16 cellular contexts compared by ENCODE assay signal in the genomic region with DNA sequence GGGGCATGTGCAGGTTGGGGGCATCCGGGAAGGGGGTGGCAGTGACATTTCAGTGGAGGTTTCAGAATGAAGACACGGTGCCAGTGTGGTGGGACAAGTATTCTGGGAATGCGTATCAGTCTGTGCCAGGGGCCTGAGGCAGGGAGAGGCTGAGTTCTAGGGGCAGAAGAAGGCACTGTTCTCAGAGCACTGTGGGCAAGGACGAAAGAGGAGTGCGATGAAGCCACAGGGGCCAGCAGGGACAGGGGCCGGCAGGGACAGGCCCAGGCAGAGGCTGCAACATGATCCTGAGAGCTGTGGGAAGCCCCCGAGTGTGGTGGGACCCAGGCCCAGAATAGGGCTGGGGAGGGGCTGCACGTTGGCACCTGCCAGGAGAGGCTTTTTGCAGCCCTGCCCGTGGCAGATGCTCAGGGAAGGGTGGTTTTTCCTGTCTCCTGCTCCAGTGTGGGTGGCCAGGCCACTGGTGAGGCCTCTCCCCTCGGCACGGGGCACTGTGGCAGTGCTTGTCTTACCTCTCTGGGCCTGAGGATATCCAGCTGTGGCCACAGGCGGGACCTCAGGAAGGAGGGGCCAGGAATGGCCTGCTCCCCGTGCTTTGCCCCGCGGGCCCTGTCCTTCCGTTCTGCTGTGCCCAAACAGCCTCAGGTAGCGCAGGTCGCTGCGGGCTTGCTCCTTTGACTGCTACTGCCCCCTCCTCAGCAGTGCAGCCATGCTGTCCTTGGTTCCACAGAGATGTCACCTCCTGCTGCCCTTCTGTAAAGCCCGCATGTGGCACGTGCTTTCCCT. TPM values are rescaled to one million over a fixed set of nuclear protein-coding genes. Genes with fewer than 3 reads are reported as not detected.
DNase-seq lines count a peak whose midpoint lies in the region; ATAC-seq, FAIRE-seq and TF ChIP-seq lines count a peak whose summit lies in the region.
"Had no signal": no experiment of that assay in that cellular context is flagged by ENCODE, and none has a peak within 500 bp of the region (broad histone marks: within the 10 kb centered on the region; RNA-seq: fewer than 3 reads in every experiment).

No MANE protein-coding gene starts in this region.

- no peak overlapping the region for H3K4me3 Mint-ChIP-seq in activated CD8-positive, alpha-beta memory T cell treated with anti-CD3 and anti-CD28 coated beads, Interleukin-2, amount 10 ng/mL, durations not matched to agents 7 days and 5 days
- H3K4me3 Mint-ChIP-seq: activated CD8-positive, alpha-beta T cell treated with anti-CD3 and anti-CD28 coated beads for 36 hours had no signal

- ATAC-seq in activated CD8-positive, alpha-beta memory T cell treated with anti-CD3 and anti-CD28 coated beads, Interleukin-2, amount 10 ng/mL, durations not matched to agents 7 days and 5 days: no peak
- ATAC-seq: activated CD8-positive, alpha-beta T cell treated with anti-CD3 and anti-CD28 coated beads for 36 hours had no signal

- H3K4me1 ChIP-seq in H1 (replicated peaks in 1 of 4; ENCODE audit: control insufficient read depth in 3 of 4, insufficient read depth in 4 of 4, low read length in 3 of 4) (peaks cover 7 to 13% (median 11%) of the 10 kb centered on the region in 4 experiments), tibial nerve (peaks cover 0 to 36% (median 10%) of the 10 kb centered on the region in 4 donors)
- H3K4me1 ChIP-seq: ascending aorta, parathyroid adenoma had no signal

- peaks cover 0 to 6% of the 10 kb centered on the region in 2 experiments; a peak in 2 of 4 replicates for H3K79me2 ChIP-seq in H1 (ENCODE audit: control insufficient read depth in 1 of 2, insufficient read depth in 2 of 2, low read length in 2 of 2)

- peaks cover 11% of the 10 kb centered on the region for H3K36me3 Mint-ChIP-seq in activated CD8-positive, alpha-beta memory T cell treated with anti-CD3 and anti-CD28 coated beads, Interleukin-2, amount 10 ng/mL, durations not matched to agents 7 days and 5 days

- H2BK20ac ChIP-seq in H1 (ENCODE audit: low read length): no peak overlapping the region

- no peak overlapping the region for H3K56ac ChIP-seq in H1 (replicated peaks; ENCODE audit: insufficient read length, low read depth, low read length)

- H3K27me3 ChIP-seq in H1 (replicated peaks in 1 of 4; ENCODE audit: control insufficient read depth in 3 of 4, extremely low read depth in 1 of 4, insufficient read depth in 3 of 4, low read length in 3 of 4) (no peaks in the 10 kb centered on the region), tibial nerve (no peaks in the 10 kb centered on the region)
- H3K27me3 ChIP-seq: ascending aorta had no signal

- H3K9me3 Mint-ChIP-seq in activated CD8-positive, alpha-beta memory T cell treated with anti-CD3 and anti-CD28 coated beads, Interleukin-2, amount 10 ng/mL, durations not matched to agents 7 days and 5 days (ENCODE audit: low read depth): no peaks in the 10 kb centered on the region
- H3K9me3 Mint-ChIP-seq: activated CD8-positive, alpha-beta T cell treated with anti-CD3 and anti-CD28 coated beads for 36 hours had no signal

- FAIRE-seq in H1 (lab: Jason Lieb, UNC): no peak

- no peak overlapping the region for H3K14ac ChIP-seq in H1 (ENCODE audit: insufficient read length)

- H4K91ac ChIP-seq in H1 (replicated peaks; ENCODE audit: insufficient read length, low read length): no peak overlapping the region

- H3K4me3 ChIP-seq in H1 (ENCODE audit: extremely low read depth in 1 of 4, insufficient read depth in 2 of 4, low read depth in 3 of 4, low read length in 4 of 4) (no peak overlapping the region), tibial nerve (no peak overlapping the region)
- H3K4me3 ChIP-seq: ascending aorta, SK-N-MC had no signal

- H2BK5ac ChIP-seq in H1 (ENCODE audit: low read depth, low read length): peak overlapping the region; percentile 73

- no peaks in the 10 kb centered on the region for H3K27me3 Mint-ChIP-seq in activated CD8-positive, alpha-beta memory T cell treated with anti-CD3 and anti-CD28 coated beads, Interleukin-2, amount 10 ng/mL, durations not matched to agents 7 days and 5 days
- H3K27me3 Mint-ChIP-seq: activated CD8-positive, alpha-beta T cell treated with anti-CD3 and anti-CD28 coated beads for 36 hours had no signal

- H3K4me1 Mint-ChIP-seq in activated CD8-positive, alpha-beta memory T cell treated with anti-CD3 and anti-CD28 coated beads, Interleukin-2, amount 10 ng/mL, durations not matched to agents 7 days and 5 days: peaks cover 6% of the 10 kb centered on the region

- no peak overlapping the region for H3K4ac ChIP-seq in H1 (replicated peaks; ENCODE audit: insufficient read length, low read depth, low read length)

- 0 out of 2 replicates have a peak, but pooled peaks cover 2% of the 10 kb centered on the region for H3K23me2 ChIP-seq in H1 (ENCODE audit: low read depth, low read length)

- 0 out of 2 replicates have a peak overlapping the region, but pooled peaks have one; percentile 12 for H2BK15ac ChIP-seq in H1 (ENCODE audit: low read length)

- 76% methylated on average over 21 of the region's 21 CpGs; no CpG with 5 or more reads in 1 of the 2 experiments for WGBS in H1 (ENCODE audit: extremely low coverage in 1 of 2, insufficient coverage in 1 of 2, insufficient read length in 1 of 2, insufficient replicate concordance in 2 of 2, low coverage in 1 of 2, low lambda C conversion rate in 2 of 2, missing lambda C conversion rate in 1 of 2), 2 experiments
- 74 to 75% methylated on average over 19 to 21 of the region's 21 CpGs for WGBS in tibial nerve, 2 donors

- TF ChIP-seq CTCF in H1 (IDR thresholded peaks at IDR 0.05; ENCODE audit: control extremely low read depth in 1 of 3, insufficient read depth in 1 of 3, low read depth in 1 of 3, low read length in 3 of 3) (no peak), tibial nerve (IDR thresholded peaks at IDR 0.05) (no peak)

- H4K5ac ChIP-seq in H1 (ENCODE audit: insufficient read length, low read depth, low read length): no peak overlapping the region

- DNase-seq in activated CD8-positive, alpha-beta memory T cell treated with anti-CD3 and anti-CD28 coated beads, Interleukin-2, amount 10 ng/mL, durations not matched to agents 7 days and 5 days: peak; percentile 34
- DNase-seq in activated CD8-positive, alpha-beta memory T cell treated with anti-CD3 and anti-CD28 coated beads, Interleukin-2, amount 50 U/mL, for 48 hours: no peak
- DNase-seq in H1 (ENCODE audit: low read depth in 1 of 2, low spot score in 2 of 2) (no peak), myocyte (ENCODE audit: low read depth) (peak; percentile 49), tibial nerve (ENCODE audit: low spot score in 2 of 2) (no peak), T-helper 2 cell (no peak), SIG-M5 treated with dmso at 0.1 percent for 504 hours (lab: John Stamatoyannopoulos, UW; ENCODE audit: unreplicated experiment) (no peak), RKO (ENCODE audit: low spot score) (no peak)
- DNase-seq: activated CD8-positive, alpha-beta T cell treated with anti-CD3 and anti-CD28 coated beads for 36 hours; activated effector memory CD4-positive, alpha-beta T cell treated with Interleukin-2 at 50 U/mL for 16 hours; COR-L47; effector CD8-positive, alpha-beta T cell; NCI-H2171 had no signal

- H2AK5ac ChIP-seq in H1 (ENCODE audit: low read depth, low read length): no peak overlapping the region

- H3K27ac Mint-ChIP-seq in activated CD8-positive, alpha-beta memory T cell treated with anti-CD3 and anti-CD28 coated beads, Interleukin-2, amount 10 ng/mL, durations not matched to agents 7 days and 5 days: no peak overlapping the region
- H3K27ac Mint-ChIP-seq: activated CD8-positive, alpha-beta T cell treated with anti-CD3 and anti-CD28 coated beads for 36 hours had no signal

- H3K23ac ChIP-seq in H1 (ENCODE audit: insufficient read length): no peak overlapping the region

- H3K27ac ChIP-seq in H1 (ENCODE audit: low read depth, low read length): no peak overlapping the region
- H3K27ac ChIP-seq in tibial nerve: peak overlapping the region in 3 of 4 donors; percentile 18 to 79 (median 66)
- H3K27ac ChIP-seq: parathyroid adenoma, SK-N-MC had no signal

- H4K20me1 ChIP-seq in H1 (replicated peaks in 1 of 2; ENCODE audit: control insufficient read depth in 1 of 2, insufficient read depth in 2 of 2, low read length in 2 of 2): peaks cover 0 to 2% of the 10 kb centered on the region in 2 experiments

- H3K9ac ChIP-seq in H1 (replicated peaks in 1 of 4; ENCODE audit: extremely low read depth in 1 of 4, low read depth in 3 of 4, low read length in 3 of 4): no peak overlapping the region; a peak in 2 of 7 replicates
- H3K9ac ChIP-seq: parathyroid adenoma had no signal

- POLR2A ChIA-PET in H1 (lab: Charles Lee; ENCODE audit: partially characterized antibody): no interaction called here

- TF ChIP-seq RAD21 in H1 (IDR thresholded peaks at IDR 0.05 in 1 of 2, conservative IDR thresholded peaks at IDR 0.05 in 1 of 2; ENCODE audit: low read depth in 2 of 2, low read length in 2 of 2): no peak

- no peak overlapping the region; the same call in 1 of the 2 replicates for H3K18ac ChIP-seq in H1 (ENCODE audit: extremely low read depth, low read length)

- TF ChIP-seq EP300 in H1 (IDR thresholded peaks at IDR 0.05; ENCODE audit: borderline replicate concordance in 1 of 2, low read depth in 2 of 2, low read length in 2 of 2) (no peak), tibial nerve (IDR thresholded peaks at IDR 0.05) (no peak)

- no peak overlapping the region for H2BK12ac ChIP-seq in H1 (ENCODE audit: low read depth, low read length)

- no peaks in the 10 kb centered on the region for H3K9me3 ChIP-seq in H1 (ENCODE audit: insufficient read depth in 2 of 2, low read depth in 1 of 2, low read length in 1 of 2)
- H3K9me3 ChIP-seq in tibial nerve: no peaks in the 10 kb centered on the region
- H3K9me3 ChIP-seq: ascending aorta had no signal

- CTCF ChIA-PET in activated CD8-positive, alpha-beta memory T cell treated with anti-CD3 and anti-CD28 coated beads, Interleukin-2, amount 10 ng/mL, durations not matched to agents 7 days and 5 days (lab: Charles Lee): no interaction called here
- CTCF ChIA-PET in H1 (lab: Charles Lee; ENCODE audit: partially characterized antibody): interaction anchor here (1.0 to 1.1 kb wide), 3 partner anchors 88 to 212 kb away, joined by 3 to 5 read pairs (median 4); no protein-coding TSS in a partner anchor

- TF ChIP-seq POLR2A in H1 (IDR thresholded peaks at IDR 0.05; ENCODE audit: control extremely low read depth in 1 of 2, low read depth in 2 of 2, low read length in 2 of 2): no peak
- no peak for TF ChIP-seq POLR2A in tibial nerve (IDR thresholded peaks at IDR 0.05)

- H2AFZ ChIP-seq in H1 (ENCODE audit: low read length): no peak overlapping the region
- H2AFZ ChIP-seq: parathyroid adenoma had no signal

- H3K79me1 ChIP-seq in H1 (ENCODE audit: low read depth, low read length): peaks cover 11% of the 10 kb centered on the region

- no peak overlapping the region for H4K8ac ChIP-seq in H1 (ENCODE audit: extremely low read depth, insufficient read depth, low read length)

- H3K36me3 ChIP-seq in H1 (ENCODE audit: control insufficient read depth in 2 of 4, insufficient read depth in 4 of 4, low read length in 3 of 4) (no peaks in the 10 kb centered on the region), tibial nerve (peaks cover 0 to 27% (median 0%) of the 10 kb centered on the region in 3 donors)

- no peak overlapping the region for H2BK120ac ChIP-seq in H1 (replicated peaks; ENCODE audit: low read depth, low read length)

- H3K4me2 ChIP-seq in H1 (ENCODE audit: insufficient read depth in 1 of 2, low read depth in 2 of 2, low read length in 2 of 2): 0 out of 4 replicates have a peak overlapping the region, but pooled peaks of 1 of the 2 experiments have one; percentile 4

RNA-seq across cellular contexts. Expression of gene ENTPD6, which starts 10.0 kb away (rescaled TPM):
- total RNA-seq in activated CD8-positive, alpha-beta memory T cell treated with anti-CD3 and anti-CD28 coated beads, Interleukin-2, amount 10 ng/mL, durations not matched to agents 7 days and 5 days: 10 to 100 TPM; 37.6 to 42.0 TPM
- 43.9 and 47.8 TPM in 2 replicates for total RNA-seq in H1 (2021; fragmentation: NEBNext Ultra II Directional; extraction: Animal tissue kit (Norgen Biotek cat#: 25700))
- polyA plus RNA-seq in H1 (2011; rRNA removed): 57.3 and 70.6 TPM in 2 replicates
- polyA plus RNA-seq in H1 (2011; cell fraction: cytosol; rRNA removed): 61.6 TPM
- polyA plus RNA-seq in H1 (2011; cell fraction: nucleus; rRNA removed): 144 TPM
- polyA plus RNA-seq in H1 (2012, experiment 1 of 2): 30.1 to 46.8 TPM (median 43.0 TPM) in 4 replicates
- polyA plus RNA-seq in H1 (2012, experiment 2 of 2): 40.5 TPM
- 35.9 TPM for polyA plus RNA-seq in H1 (2013, experiment 1 of 2)
- 33.7 TPM for polyA plus RNA-seq in H1 (2013, experiment 2 of 2)
- 34.9 and 35.3 TPM in 2 replicates for polyA minus RNA-seq in H1 (2011; rRNA and poly(A)+ RNA removed)
- polyA minus RNA-seq in H1 (2011; cell fraction: cytosol; rRNA and poly(A)+ RNA removed): 24.4 TPM
- 32.4 TPM for polyA minus RNA-seq in H1 (2011; cell fraction: nucleus; rRNA and poly(A)+ RNA removed)
- total RNA-seq in myocyte (38.7 and 43.2 TPM in 2 replicates), tibial nerve (100 to 1,000 TPM in 1 of 4 donors, 10 to 100 TPM in 3; 62.2 to 114 (median 67.0) TPM)
- polyA plus RNA-seq in myocyte (2012): 25.2 TPM

RNA-seq across cellular contexts. Expression of gene PYGB, which starts 42.4 kb away (rescaled TPM):
- total RNA-seq in activated CD8-positive, alpha-beta memory T cell treated with anti-CD3 and anti-CD28 coated beads, Interleukin-2, amount 10 ng/mL, durations not matched to agents 7 days and 5 days: 10 to 100 TPM; 28.4 to 36.8 TPM
- 54.9 and 56.0 TPM in 2 replicates for total RNA-seq in H1 (2021; fragmentation: NEBNext Ultra II Directional; extraction: Animal tissue kit (Norgen Biotek cat#: 25700))
- polyA plus RNA-seq in H1 (2011; rRNA removed): 26.6 and 36.0 TPM in 2 replicates
- polyA plus RNA-seq in H1 (2011; cell fraction: cytosol; rRNA removed): 30.5 TPM
- polyA plus RNA-seq in H1 (2011; cell fraction: nucleus; rRNA removed): 104 TPM
- 29.4 to 49.2 TPM (median 45.5 TPM) in 4 replicates for polyA plus RNA-seq in H1 (2012, experiment 1 of 2)
- 47.3 TPM for polyA plus RNA-seq in H1 (2012, experiment 2 of 2)
- polyA plus RNA-seq in H1 (2013, experiment 1 of 2): 25.1 TPM
- polyA plus RNA-seq in H1 (2013, experiment 2 of 2): 22.9 TPM
- 29.7 and 33.8 TPM in 2 replicates for polyA minus RNA-seq in H1 (2011; rRNA and poly(A)+ RNA removed)
- 27.2 TPM for polyA minus RNA-seq in H1 (2011; cell fraction: cytosol; rRNA and poly(A)+ RNA removed)
- polyA minus RNA-seq in H1 (2011; cell fraction: nucleus; rRNA and poly(A)+ RNA removed): 27.2 TPM
- 48.9 and 55.6 TPM in 2 replicates for total RNA-seq in myocyte
- 93.4 TPM for polyA plus RNA-seq in myocyte (2012)
- total RNA-seq in tibial nerve: 100 to 1,000 TPM in 1 of 4 donors, 10 to 100 TPM in 3; 71.6 to 119 (median 78.6) TPM

Comparison
In these comparisons a context has a peak if more than half of its experiments do, and no peak if none do; other contexts are left out.
1. DNase-seq: peak in activated CD8-positive, alpha-beta memory T cell treated with anti-CD3 and anti-CD28 coated beads, Interleukin-2, amount 10 ng/mL, durations not matched to agents 7 days and 5 days (single experiment) and myocyte (single experiment); none in activated CD8-positive, alpha-beta memory T cell treated with anti-CD3 and anti-CD28 coated beads, Interleukin-2, amount 50 U/mL, for 48 hours (single experiment), H1 (0 of 2), tibial nerve (0 of 2), T-helper 2 cell (0 of 5), SIG-M5 treated with dmso at 0.1 percent for 504 hours (single experiment) and RKO (single experiment).